ENCODE assay signal across 9 cellular contexts in genomic region chr11:73981051-73981805, GRCh38. TPM values are rescaled to one million over a fixed set of nuclear protein-coding genes. Genes with fewer than 3 reads are reported as not detected.
DNase-seq lines count a peak whose midpoint lies in the region; ATAC-seq and TF ChIP-seq lines count a peak whose summit lies in the region.
"Had no signal": no experiment of that assay in that cellular context is flagged by ENCODE, and none has a peak within 500 bp of the region (broad histone marks: within the 10 kb centered on the region; RNA-seq: fewer than 3 reads in every experiment).

No MANE protein-coding gene starts in this region.

- no peak overlapping the region for H4K8ac ChIP-seq in mesenchymal stem cell (ENCODE audit: low read length)

- no peaks in the 10 kb centered on the region for H3K27me3 ChIP-seq in right atrium auricular region
- H3K27me3 ChIP-seq in mesenchymal stem cell (ENCODE audit: control insufficient read depth in 1 of 2, insufficient read depth in 1 of 2, low read length in 2 of 2) = peaks cover 0 to 4% of the 10 kb centered on the region in 2 experiments
- no peaks in the 10 kb centered on the region for H3K27me3 ChIP-seq in upper lobe of left lung

- H3K36me3 ChIP-seq in right atrium auricular region = peaks cover 9% of the 10 kb centered on the region
- peaks cover 0 to 22% of the 10 kb centered on the region in 2 experiments for H3K36me3 ChIP-seq in mesenchymal stem cell (ENCODE audit: control insufficient read depth in 1 of 2, insufficient read depth in 2 of 2, low read depth in 1 of 2, low read length in 2 of 2)
- peaks cover 12 to 23% (median 17%) of the 10 kb centered on the region in 4 donors for H3K36me3 ChIP-seq in upper lobe of left lung

- peak overlapping the region in 1 of 2 experiments; percentile 29 for H2BK12ac ChIP-seq in mesenchymal stem cell (ENCODE audit: low read length in 2 of 2)

- H3K9ac ChIP-seq in mesenchymal stem cell (ENCODE audit: low read length) = no peak overlapping the region

- peaks cover 0 to 6% of the 10 kb centered on the region in 2 donors for H3K4me1 ChIP-seq in right atrium auricular region
- H3K4me1 ChIP-seq in mesenchymal stem cell (ENCODE audit: control insufficient read depth, insufficient read depth, low read depth, low read length) = peaks cover 31% of the 10 kb centered on the region
- peaks cover 27 to 63% (median 48%) of the 10 kb centered on the region in 4 donors for H3K4me1 ChIP-seq in upper lobe of left lung

- no peak for ATAC-seq in Right ventricle myocardium superior (ENCODE audit: poor library complexity)
- ATAC-seq in upper lobe of left lung (ENCODE audit: low FRiP score in 2 of 2) = no peak
- no peak for ATAC-seq in HG03354 (IDR thresholded peaks at IDR 0.05; ENCODE audit: poor library complexity, severe bottlenecking, unreplicated experiment)

- no peak for TF ChIP-seq CTCF in right atrium auricular region (IDR thresholded peaks at IDR 0.05)
- TF ChIP-seq CTCF in upper lobe of left lung (IDR thresholded peaks at IDR 0.05) = no peak

- no peak overlapping the region for H4K91ac ChIP-seq in mesenchymal stem cell (ENCODE audit: low read length)

- H3K36me3 Mint-ChIP-seq in activated naive CD8-positive, alpha-beta T cell treated with anti-CD3 and anti-CD28 coated beads for 36 hours = peaks cover 61% of the 10 kb centered on the region

- no peak overlapping the region for H2BK120ac ChIP-seq in mesenchymal stem cell (ENCODE audit: low read depth, low read length)

- DNase-seq in Right ventricle myocardium superior (peak; percentile 22), right atrium auricular region (ENCODE audit: low spot score) (no peak), mesenchymal stem cell (no peak), upper lobe of left lung (peak in 1 of 2 donors; percentile 21), activated gamma-delta T cell (lab: John Stamatoyannopoulos, UW) (no peak), COR-L47 (lab: John Stamatoyannopoulos, UW) (no peak)
- DNase-seq in activated naive CD8-positive, alpha-beta T cell treated with anti-CD3 and anti-CD28 coated beads for 36 hours = no peak
- DNase-seq: T-helper 9 cell had no signal

- H3K27ac ChIP-seq in right atrium auricular region = peak overlapping the region in 1 of 2 donors; percentile 90
- no peak overlapping the region for H3K27ac ChIP-seq in mesenchymal stem cell (ENCODE audit: low read length, poor library complexity, severe bottlenecking)
- peak overlapping the region; percentile 87 to 98 (median 92) for H3K27ac ChIP-seq in upper lobe of left lung

- no peak overlapping the region for H3K23ac ChIP-seq in mesenchymal stem cell (ENCODE audit: low read length in 2 of 2)

- H2BK15ac ChIP-seq in mesenchymal stem cell (ENCODE audit: low read depth, poor library complexity, severe bottlenecking) = no peak overlapping the region

- 93% methylated on average over 12 of the region's 13 CpGs for WGBS in mesenchymal stem cell
- 67 to 77% methylated on average over 13 of the region's 13 CpGs for WGBS in upper lobe of left lung, 2 donors

- no peak overlapping the region for H3K18ac ChIP-seq in mesenchymal stem cell (ENCODE audit: low read depth in 1 of 2, low read length in 2 of 2)

- H3K4me3 ChIP-seq in right atrium auricular region = peak overlapping the region in 1 of 2 donors; percentile 68
- no peak overlapping the region for H3K4me3 ChIP-seq in mesenchymal stem cell (ENCODE audit: insufficient read depth in 1 of 2, low read depth in 1 of 2, low read length in 2 of 2)
- peak overlapping the region; percentile 3 to 78 (median 58) for H3K4me3 ChIP-seq in upper lobe of left lung

- intact Hi-C loops in Right ventricle myocardium superior (cut with DNase I) = no loop called here

- no peak for TF ChIP-seq EP300 in upper lobe of left lung (IDR thresholded peaks at IDR 0.05)

- H3K4ac ChIP-seq in mesenchymal stem cell (ENCODE audit: low read depth in 1 of 2, low read length in 2 of 2) = no peak overlapping the region

- peak overlapping the region; percentile 98 for H3K27ac Mint-ChIP-seq in activated naive CD8-positive, alpha-beta T cell treated with anti-CD3 and anti-CD28 coated beads for 36 hours

- H3K4me3 Mint-ChIP-seq in activated naive CD8-positive, alpha-beta T cell treated with anti-CD3 and anti-CD28 coated beads for 36 hours = peak overlapping the region; percentile 92

- H3K4me1 Mint-ChIP-seq in activated naive CD8-positive, alpha-beta T cell treated with anti-CD3 and anti-CD28 coated beads for 36 hours = peaks cover 67% of the 10 kb centered on the region

- H3K4me2 ChIP-seq in mesenchymal stem cell (ENCODE audit: low read length, poor library complexity, severe bottlenecking) = peak overlapping the region; percentile 40

- H3K27me3 Mint-ChIP-seq in activated naive CD8-positive, alpha-beta T cell treated with anti-CD3 and anti-CD28 coated beads for 36 hours = no peaks in the 10 kb centered on the region

- H2AK5ac ChIP-seq in mesenchymal stem cell (ENCODE audit: low read length, severe bottlenecking) = no peak overlapping the region

- H3K14ac ChIP-seq in mesenchymal stem cell (ENCODE audit: low read length in 2 of 2) = no peak overlapping the region

- TF ChIP-seq POLR2A in upper lobe of left lung (IDR thresholded peaks at IDR 0.05) = no peak

- H3K79me1 ChIP-seq in mesenchymal stem cell (replicated peaks; ENCODE audit: low read length, poor library complexity, severe bottlenecking) = peaks cover 8% of the 10 kb centered on the region

- no peaks in the 10 kb centered on the region for H3K9me3 Mint-ChIP-seq in activated naive CD8-positive, alpha-beta T cell treated with anti-CD3 and anti-CD28 coated beads for 36 hours

- H2AFZ ChIP-seq in mesenchymal stem cell (ENCODE audit: low read depth, low read length) = no peak overlapping the region

- no peak overlapping the region for H2BK5ac ChIP-seq in mesenchymal stem cell (ENCODE audit: low read depth, low read length, poor library complexity, severe bottlenecking)

- H3K9me3 ChIP-seq in right atrium auricular region (no peaks in the 10 kb centered on the region), mesenchymal stem cell (ENCODE audit: control insufficient read depth, low read length) (no peaks in the 10 kb centered on the region), upper lobe of left lung (no peaks in the 10 kb centered on the region)

RNA-seq across cellular contexts. Expression of gene UCP2, which starts 1.4 kb away (rescaled TPM):
- total RNA-seq in Right ventricle myocardium superior (25.8 TPM), right atrium auricular region (10 to 100 TPM in 1 of 2 donors, 1 to 10 TPM in 1; 8.2 to 13.2 TPM), upper lobe of left lung (100 to 1,000 TPM in 3 of 6 donors, 10 to 100 TPM in 3; 76.5 to 118 (median 98.3) TPM)
- 100 to 1,000 TPM; 180 to 181 TPM for total RNA-seq in activated naive CD8-positive, alpha-beta T cell treated with anti-CD3 and anti-CD28 coated beads for 36 hours
- 19.7 TPM for polyA plus RNA-seq in mesenchymal stem cell (2013, experiment 1 of 2)
- 20.0 TPM for polyA plus RNA-seq in mesenchymal stem cell (2013, experiment 2 of 2)

RNA-seq across cellular contexts. Expression of gene UCP3, which starts 27.7 kb away (rescaled TPM):
- total RNA-seq in Right ventricle myocardium superior = 17.2 TPM
- total RNA-seq in right atrium auricular region = 1 to 10 TPM in 1 of 2 donors, under 1 TPM in 1; 0.37 to 1.1 TPM
- 1 to 10 TPM in 1 of 2 experiments, under 1 TPM in 1; 0.89 to 1.1 TPM for total RNA-seq in activated naive CD8-positive, alpha-beta T cell treated with anti-CD3 and anti-CD28 coated beads for 36 hours
- 0.23 TPM for polyA plus RNA-seq in mesenchymal stem cell (2013, experiment 1 of 2)
- 0.33 TPM for polyA plus RNA-seq in mesenchymal stem cell (2013, experiment 2 of 2)
- 1 to 10 TPM; 1.2 to 5.2 (median 2.4) TPM for total RNA-seq in upper lobe of left lung

RNA-seq across cellular contexts. Expression of gene DNAJB13, which starts 30.4 kb away (rescaled TPM):
- total RNA-seq in Right ventricle myocardium superior (not detected), right atrium auricular region (not detected), upper lobe of left lung (10 to 100 TPM in 2 of 6 donors, 1 to 10 TPM in 3, under 1 TPM in 1; 0.49 to 16.5 (median 6.3) TPM)
- total RNA-seq in activated naive CD8-positive, alpha-beta T cell treated with anti-CD3 and anti-CD28 coated beads for 36 hours = under 1 TPM; 0.18 to 0.21 TPM
- polyA plus RNA-seq in mesenchymal stem cell (2013, experiment 1 of 2) = 0.10 TPM
- 0.04 TPM for polyA plus RNA-seq in mesenchymal stem cell (2013, experiment 2 of 2)

Comparison
In these comparisons a context has a peak if more than half of its experiments do, and no peak if none do; other contexts are left out.
1. H3K4me3 ChIP-seq: peak in upper lobe of left lung (4 of 4); none in mesenchymal stem cell (0 of 2).